In genomic region chr12:42145197-42145549, GRCh38 we compare ENCODE assay signal across 8 cellular contexts. TPM values are rescaled to one million over a fixed set of nuclear protein-coding genes. Genes with fewer than 3 reads are reported as not detected.
A peak's percentile ranks its signal among the peaks of the same experiment; 100 is the strongest.
DNase-seq lines count a peak whose midpoint lies in the region; ATAC-seq, FAIRE-seq and TF ChIP-seq lines count a peak whose summit lies in the region.

No MANE protein-coding gene starts in this region.

- POLR2A ChIA-PET in GM12878 (lab: Charles Lee) = interaction anchor here (0.7 to 1.4 kb wide), 7 partner anchors 16 to 181 kb away, joined by 3 to 8 read pairs (median 3); partner anchors contain the start of genes PPHLN1 and ZCRB1

- H3K9ac ChIP-seq in GM12878 (ENCODE audit: control insufficient read depth, insufficient read depth, low read length) = peak overlapping the region; percentile 55; the same call in 1 of the 2 replicates

- ATAC-seq in HG03520 (IDR thresholded peaks at IDR 0.05; ENCODE audit: unreplicated experiment) (peak; percentile 13), GM12878 (peak; percentile 2), lower lobe of right lung (peak in 1 of 2 donors; percentile 13), HG02870 (IDR thresholded peaks at IDR 0.05; ENCODE audit: unreplicated experiment) (no peak), GM19463 (IDR thresholded peaks at IDR 0.05; ENCODE audit: unreplicated experiment) (no peak)

- SMC1A ChIA-PET in GM12878 (lab: Charles Lee; ENCODE audit: uncharacterized antibody, unreplicated experiment) = interaction anchor here (0.8 to 1.5 kb wide), 13 partner anchors 9 to 227 kb away, joined by 3 to 7 read pairs (median 4); partner anchors contain the start of genes PPHLN1 and ZCRB1

- H3K79me2 ChIP-seq in GM12878 (ENCODE audit: control insufficient read depth, insufficient read depth, low read length) = peaks cover 38% of the 10 kb centered on the region

- no peaks in the 10 kb centered on the region for H4K20me1 ChIP-seq in GM12878 (ENCODE audit: control insufficient read depth, insufficient read depth)

- H3K36me3 ChIP-seq in GM12878 (ENCODE audit: control insufficient read depth in 2 of 2, insufficient read depth in 2 of 2, low read length in 1 of 2) (no peaks in the 10 kb centered on the region), lower lobe of right lung (no peaks in the 10 kb centered on the region), uterus (no peaks in the 10 kb centered on the region)

- H3K27me3 ChIP-seq in GM12878 (replicated peaks in 1 of 2; ENCODE audit: control insufficient read depth in 2 of 2, insufficient read depth in 2 of 2, low read length in 1 of 2) (no peaks in the 10 kb centered on the region), lower lobe of right lung (ENCODE audit: low read depth) (no peaks in the 10 kb centered on the region), uterus (no peaks in the 10 kb centered on the region)

- WGBS in GM12878 (ENCODE audit: insufficient coverage, insufficient replicate concordance, low lambda C conversion rate, missing lambda C conversion rate) = 28% methylated on average over 8 of the region's 8 CpGs

- BruUV-seq in GM12878 (replicated peaks; lab: Mats Ljungman, UMichigan) = no TSS peak

- no peak for TF ChIP-seq POLR2A in GM12878 (IDR thresholded peaks at IDR 0.05; ENCODE audit: low read depth, low read length)
- no peak for TF ChIP-seq POLR2A in uterus (IDR thresholded peaks at IDR 0.05)

- DNase-seq in GM12865 (ENCODE audit: low read depth) = peak; percentile 33
- DNase-seq in GM12878 (ENCODE audit: low read depth, low spot score) = no peak
- no peak for DNase-seq in lower lobe of right lung
- no peak for DNase-seq in uterus
- DNase-seq in superior temporal gyrus (ENCODE audit: extremely low spot score) = no peak

- no peak for TF ChIP-seq RAD21 in GM12878 (IDR thresholded peaks at IDR 0.05; ENCODE audit: insufficient read depth, low read depth, low read length)

- no peaks in the 10 kb centered on the region for H3K9me3 ChIP-seq in GM12878 (replicated peaks; ENCODE audit: control insufficient read depth, insufficient read depth, low read length)
- H3K9me3 ChIP-seq in lower lobe of right lung = no peaks in the 10 kb centered on the region
- no peaks in the 10 kb centered on the region for H3K9me3 ChIP-seq in uterus

- FAIRE-seq in GM12878 (lab: Jason Lieb, UNC) = no peak

- in situ Hi-C loops in GM12878 (cut with MboI) = no loop called here

- TF ChIP-seq EP300 in GM12878 (IDR thresholded peaks at IDR 0.05; ENCODE audit: borderline replicate concordance in 1 of 2, control insufficient read depth in 1 of 2, low read depth in 2 of 2, low read length in 2 of 2) = no peak

- RAD21 ChIA-PET in GM12878 (lab: Charles Lee; ENCODE audit: unreplicated experiment) = interaction anchor here (0.7 to 1.0 kb wide), 7 partner anchors 10 to 187 kb away, joined by 3 to 6 read pairs (median 3); no protein-coding TSS in a partner anchor

- CTCF ChIA-PET in GM12878 (lab: Yijun Ruan, JAX) = interaction anchor here (0.8 to 1.3 kb wide), 7 partner anchors 10 to 227 kb away, joined by 3 to 6 read pairs (median 3); no protein-coding TSS in a partner anchor

- peak overlapping the region; percentile 52 for H3K4me3 ChIP-seq in GM12865 (ENCODE audit: low read depth, low read length)
- H3K4me3 ChIP-seq in GM12878 = peak overlapping the region; percentile 82
- H3K4me3 ChIP-seq in lower lobe of right lung = peak overlapping the region; percentile 67
- peak overlapping the region; percentile 40 to 81 for H3K4me3 ChIP-seq in uterus

- intact Hi-C loops in GM12878 (cut with micrococcal nuclease; ENCODE audit: unreplicated experiment) (loop anchor here (10.0 kb wide), 1 partner anchor 320 kb away; no protein-coding TSS in a partner anchor), lower lobe of right lung (cut with DNase I) (no loop called here), uterus (cut with DNase I; ENCODE audit: low total_unique reads) (no loop called here)

- no peak for TF ChIP-seq CTCF in GM12865 (IDR thresholded peaks at IDR 0.05; ENCODE audit: insufficient read depth, low read depth, low read length, missing control alignments)
- TF ChIP-seq CTCF in GM12878 (IDR thresholded peaks at IDR 0.05 in 2 of 3, conservative IDR thresholded peaks at IDR 0.05 in 1 of 3; ENCODE audit: control insufficient read depth in 2 of 3, extremely low read depth in 1 of 3, insufficient read depth in 1 of 3, low read depth in 3 of 3, low read length in 3 of 3) = no peak
- TF ChIP-seq CTCF in lower lobe of right lung (IDR thresholded peaks at IDR 0.05) = no peak
- TF ChIP-seq CTCF in uterus (IDR thresholded peaks at IDR 0.05) = no peak

- H3K4me2 ChIP-seq in GM12878 (ENCODE audit: control insufficient read depth, insufficient read depth) = peak overlapping the region; percentile 98

- peaks cover 5% of the 10 kb centered on the region; the same call in 1 of the 2 replicates for H3K4me1 ChIP-seq in GM12878 (ENCODE audit: control insufficient read depth, insufficient read depth, low read length)
- H3K4me1 ChIP-seq in lower lobe of right lung = peaks cover 35% of the 10 kb centered on the region
- H3K4me1 ChIP-seq in uterus = no peaks in the 10 kb centered on the region

- H2AFZ ChIP-seq in GM12878 (ENCODE audit: control insufficient read depth, low read depth, low read length) = peak overlapping the region; percentile 94

- peak overlapping the region; percentile 52 for H3K27ac ChIP-seq in GM12878 (ENCODE audit: control insufficient read depth, insufficient read depth)
- H3K27ac ChIP-seq in lower lobe of right lung = peak overlapping the region; percentile 86
- peak overlapping the region; percentile 81 to 86 for H3K27ac ChIP-seq in uterus

TF ChIP-seq in GM12878, 131 proteins besides CTCF, POLR2A, EP300 and RAD21:
- no peak for TF ChIP-seq BCL11A (IDR thresholded peaks at IDR 0.05; ENCODE audit: low read depth, low read length)
- TF ChIP-seq BMI1 (IDR thresholded peaks at IDR 0.05; ENCODE audit: borderline replicate concordance) = 0 out of 2 replicates have a peak, but pooled peaks have one; percentile 22

RNA-seq across cellular contexts. Expression of gene GXYLT1, which starts 0.5 kb away (rescaled TPM):
- total RNA-seq in GM12878 (2013; cell fraction: nucleolus; rRNA removed) = 17.6 and 18.4 TPM in 2 replicates
- total RNA-seq in GM12878 (2014; rRNA removed) = 7.9 and 8.5 TPM in 2 replicates
- 7.1 and 7.8 TPM in 2 replicates for total RNA-seq in GM12878 (2014; rRNA removed; fragmentation: Illumina TruSeq; extraction: Trizol)
- 8.7 and 9.4 TPM in 2 replicates for total RNA-seq in GM12878 (2021)
- polyA plus RNA-seq in GM12878 (2011; ENCODE audit: low read depth) = 2.5 TPM
- 10.3 and 18.3 TPM in 2 replicates for polyA plus RNA-seq in GM12878 (2011; rRNA removed)
- polyA plus RNA-seq in GM12878 (2011; cell fraction: cytosol; rRNA removed) = 3.5 and 3.6 TPM in 2 replicates
- polyA plus RNA-seq in GM12878 (2011; cell fraction: nucleus; rRNA removed) = 4.6 and 5.5 TPM in 2 replicates
- 4.1 and 4.8 TPM in 2 replicates for polyA plus RNA-seq in GM12878 (2012)
- 10.2 and 17.7 TPM in 2 replicates for polyA plus RNA-seq in GM12878 (2014; fragmentation: Illumina TruSeq; extraction: Trizol)
- polyA plus RNA-seq in GM12878 (2014; fragmentation: Nextera tagmentation; extraction: Ambion mirVana) = 1 to 10 TPM; 2.3 to 2.4 TPM
- 6.3 and 7.0 TPM in 2 replicates for polyA plus RNA-seq in GM12878 (2014; rRNA removed)
- polyA plus RNA-seq in GM12878 (2016; fragmentation: Nextera tagmentation; extraction: Ambion mirVana) = 10 to 100 TPM; 12.7 to 14.9 TPM
- polyA minus RNA-seq in GM12878 (2011; rRNA and poly(A)+ RNA removed) = 5.5 and 8.9 TPM in 2 replicates
- polyA minus RNA-seq in GM12878 (2011; cell fraction: cytosol; rRNA and poly(A)+ RNA removed) = 4.7 and 5.4 TPM in 2 replicates
- polyA minus RNA-seq in GM12878 (2011; cell fraction: nucleus; rRNA and poly(A)+ RNA removed) = 4.7 and 7.4 TPM in 2 replicates
- total RNA-seq in lower lobe of right lung = 12.1 TPM
- total RNA-seq in uterus = 10 to 100 TPM; 11.3 to 36.2 (median 15.5) TPM

Comparison
In these comparisons a context has a peak if more than half of its experiments do, and no peak if none do; other contexts are left out.
1. ATAC-seq: peak in HG03520 (single experiment) and GM12878 (single experiment); none in HG02870 (single experiment) and GM19463 (single experiment).
2. Peak in every context shown above with its lines, with median percentiles within 50 percentile points of each other: H3K4me3 ChIP-seq and H3K27ac ChIP-seq.